ENCODE assay signal across 1 cellular context in the genomic region with DNA sequence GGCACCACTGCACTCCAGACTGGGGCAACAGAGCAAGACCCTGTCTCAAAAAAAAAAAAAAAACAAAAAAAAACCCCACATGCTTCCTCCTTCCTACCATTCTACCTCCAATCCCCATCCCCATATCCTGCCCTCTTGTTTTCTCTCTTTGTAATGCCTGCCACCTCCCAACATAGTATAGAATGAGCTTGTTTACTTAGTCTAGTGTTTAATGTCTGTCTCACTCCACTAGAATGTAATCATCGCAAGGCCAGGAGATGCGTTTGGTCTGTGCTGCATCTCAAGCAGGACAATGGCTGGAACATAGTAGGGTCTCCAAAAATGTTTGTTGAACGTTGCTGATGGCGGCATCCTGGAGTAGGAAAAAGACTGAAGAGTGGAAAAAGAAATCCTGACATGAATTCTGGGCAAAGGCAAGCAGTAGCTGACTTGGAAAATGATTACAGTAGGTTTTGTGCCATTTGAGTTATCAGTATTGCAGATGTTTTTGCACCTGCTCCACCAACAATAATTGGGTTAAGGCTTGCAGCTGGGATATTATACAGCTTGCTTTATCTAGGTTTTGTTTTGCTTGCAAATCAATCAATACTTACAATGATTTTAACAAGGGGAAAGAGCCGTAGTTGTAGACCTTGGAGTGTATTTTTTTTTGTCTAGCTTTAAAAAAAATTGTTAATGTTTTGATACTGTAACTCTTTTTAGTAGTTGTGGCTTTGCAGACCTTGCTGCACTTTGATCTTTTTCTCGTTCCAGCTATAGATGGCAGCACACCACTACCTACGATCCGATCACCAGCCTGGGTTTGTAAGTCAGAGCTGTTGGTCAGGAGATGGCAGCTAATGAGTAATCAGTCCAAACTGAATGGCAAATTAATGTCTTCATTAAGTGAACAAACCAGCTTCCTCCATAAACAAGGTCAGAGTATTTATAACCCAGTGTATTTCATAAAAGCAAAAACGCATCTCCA.
TF ChIP-seq lines count a peak whose summit lies in the region.

No MANE protein-coding gene starts in this region.

TF ChIP-seq in liver, 16 proteins besides CTCF, POLR2A, EP300 and RAD21:
- TF ChIP-seq, protein P1, sequence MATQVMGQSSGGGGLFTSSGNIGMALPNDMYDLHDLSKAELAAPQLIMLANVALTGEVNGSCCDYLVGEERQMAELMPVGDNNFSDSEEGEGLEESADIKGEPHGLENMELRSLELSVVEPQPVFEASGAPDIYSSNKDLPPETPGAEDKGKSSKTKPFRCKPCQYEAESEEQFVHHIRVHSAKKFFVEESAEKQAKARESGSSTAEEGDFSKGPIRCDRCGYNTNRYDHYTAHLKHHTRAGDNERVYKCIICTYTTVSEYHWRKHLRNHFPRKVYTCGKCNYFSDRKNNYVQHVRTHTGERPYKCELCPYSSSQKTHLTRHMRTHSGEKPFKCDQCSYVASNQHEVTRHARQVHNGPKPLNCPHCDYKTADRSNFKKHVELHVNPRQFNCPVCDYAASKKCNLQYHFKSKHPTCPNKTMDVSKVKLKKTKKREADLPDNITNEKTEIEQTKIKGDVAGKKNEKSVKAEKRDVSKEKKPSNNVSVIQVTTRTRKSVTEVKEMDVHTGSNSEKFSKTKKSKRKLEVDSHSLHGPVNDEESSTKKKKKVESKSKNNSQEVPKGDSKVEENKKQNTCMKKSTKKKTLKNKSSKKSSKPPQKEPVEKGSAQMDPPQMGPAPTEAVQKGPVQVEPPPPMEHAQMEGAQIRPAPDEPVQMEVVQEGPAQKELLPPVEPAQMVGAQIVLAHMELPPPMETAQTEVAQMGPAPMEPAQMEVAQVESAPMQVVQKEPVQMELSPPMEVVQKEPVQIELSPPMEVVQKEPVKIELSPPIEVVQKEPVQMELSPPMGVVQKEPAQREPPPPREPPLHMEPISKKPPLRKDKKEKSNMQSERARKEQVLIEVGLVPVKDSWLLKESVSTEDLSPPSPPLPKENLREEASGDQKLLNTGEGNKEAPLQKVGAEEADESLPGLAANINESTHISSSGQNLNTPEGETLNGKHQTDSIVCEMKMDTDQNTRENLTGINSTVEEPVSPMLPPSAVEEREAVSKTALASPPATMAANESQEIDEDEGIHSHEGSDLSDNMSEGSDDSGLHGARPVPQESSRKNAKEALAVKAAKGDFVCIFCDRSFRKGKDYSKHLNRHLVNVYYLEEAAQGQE (IDR thresholded peaks at IDR 0.05), result no peak
- TF ChIP-seq JUND (IDR thresholded peaks at IDR 0.05) (no peak), HNF4A (conservative IDR thresholded peaks at IDR 0.05) (peak; percentile 23 to 47), RXRA (IDR thresholded peaks at IDR 0.05) (no peak)
